Comparison of ENCODE assay signal across 9 cellular contexts in the genomic region with DNA sequence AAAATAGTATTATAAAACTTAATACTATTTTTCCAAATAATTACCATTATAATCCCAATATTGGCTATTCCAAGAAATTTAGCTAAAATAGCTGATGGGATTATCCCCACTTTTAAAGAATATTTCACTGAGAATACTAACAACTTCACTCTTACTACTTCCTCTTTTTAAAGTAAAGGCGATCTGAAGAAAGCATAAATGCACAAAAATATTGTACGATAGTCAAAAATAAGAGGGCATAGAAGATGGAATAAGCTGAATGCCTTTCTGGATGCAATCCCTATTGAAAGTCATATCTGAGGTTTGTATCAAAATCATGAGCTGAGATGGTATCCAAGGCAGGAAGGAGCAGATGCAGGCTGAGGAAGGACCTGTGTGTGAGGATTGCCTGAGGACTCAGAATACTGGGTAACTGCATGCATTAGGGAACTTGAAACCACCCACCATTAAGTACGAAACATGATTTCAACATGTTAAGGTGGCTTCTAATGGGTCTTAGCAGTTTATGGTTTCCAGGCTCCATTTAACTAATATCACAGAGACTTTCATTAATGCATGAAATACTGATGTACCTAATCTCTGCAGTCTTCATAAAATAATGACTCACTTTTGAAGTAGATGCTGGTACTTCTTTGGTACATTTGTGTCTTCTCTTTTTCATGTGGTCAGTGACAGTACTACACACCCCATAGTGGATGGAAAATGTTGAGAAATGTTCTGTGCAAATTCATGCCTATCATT. TPM values are rescaled to one million over a fixed set of nuclear protein-coding genes. Genes with fewer than 3 reads are reported as not detected.
A peak's percentile ranks its signal among the peaks of the same experiment; 100 is the strongest.
DNase-seq lines count a peak whose midpoint lies in the region; ATAC-seq and TF ChIP-seq lines count a peak whose summit lies in the region.
"Had no signal": no experiment of that assay in that cellular context is flagged by ENCODE, and none has a peak within 500 bp of the region (broad histone marks: within the 10 kb centered on the region; RNA-seq: fewer than 3 reads in every experiment).

No MANE protein-coding gene starts in this region.

- peak overlapping the region; percentile 51 for H3K4me2 ChIP-seq in Karpas-422 (ENCODE audit: low read depth, low read length, poor library complexity, severe bottlenecking)

- peak; percentile 54 for ATAC-seq in GM21717 (IDR thresholded peaks at IDR 0.05; ENCODE audit: unreplicated experiment)
- no peak for ATAC-seq in activated T-cell treated with anti-CD3 and anti-CD28 coated beads, Interleukin-2, amount 50 U/mL, for 4 hours

- no peaks in the 10 kb centered on the region for H3K9me2 ChIP-seq in Karpas-422 (replicated peaks; ENCODE audit: insufficient read depth, low read length)

- H4K20me1 ChIP-seq in Karpas-422 (ENCODE audit: insufficient read depth, low read depth, low read length) = no peaks in the 10 kb centered on the region

- H3K4me1 Mint-ChIP-seq in endodermal cell = peaks cover 11% of the 10 kb centered on the region
- peaks cover 48% of the 10 kb centered on the region for H3K4me1 Mint-ChIP-seq in activated T-cell treated with anti-CD3 and anti-CD28 coated beads, Interleukin-2, amount 50 U/mL, for 4 hours (ENCODE audit: low read depth)

- TF ChIP-seq POLR2A in suprapubic skin (IDR thresholded peaks at IDR 0.05) = no peak

- no peaks in the 10 kb centered on the region for H3K27me3 ChIP-seq in Karpas-422 (ENCODE audit: low read length)
- H3K27me3 ChIP-seq in endodermal cell (ENCODE audit: control insufficient read depth, insufficient read depth, low read length, poor library complexity, severe bottlenecking) = no peaks in the 10 kb centered on the region
- no peaks in the 10 kb centered on the region for H3K27me3 ChIP-seq in suprapubic skin

- H3K4me3 Mint-ChIP-seq in endodermal cell = no peak overlapping the region
- H3K4me3 Mint-ChIP-seq in activated T-cell treated with anti-CD3 and anti-CD28 coated beads, Interleukin-2, amount 50 U/mL, for 4 hours = no peak overlapping the region

- H3K4me3 ChIP-seq in Karpas-422 (ENCODE audit: low read length) (no peak overlapping the region), endodermal cell (ENCODE audit: low read length) (no peak overlapping the region), suprapubic skin (no peak overlapping the region)

- H3K79me2 ChIP-seq in Karpas-422 (ENCODE audit: low read length) = no peaks in the 10 kb centered on the region

- H3K36me3 ChIP-seq in Karpas-422 (ENCODE audit: insufficient read depth, low read length) = no peaks in the 10 kb centered on the region
- H3K36me3 ChIP-seq in endodermal cell (ENCODE audit: control insufficient read depth, insufficient read depth, low read length) = no peaks in the 10 kb centered on the region
- no peaks in the 10 kb centered on the region for H3K36me3 ChIP-seq in suprapubic skin

- H3K36me3 Mint-ChIP-seq in endodermal cell (ENCODE audit: low read depth) = no peaks in the 10 kb centered on the region
- no peaks in the 10 kb centered on the region for H3K36me3 Mint-ChIP-seq in activated T-cell treated with anti-CD3 and anti-CD28 coated beads, Interleukin-2, amount 50 U/mL, for 4 hours (ENCODE audit: insufficient read depth)

- DNase-seq in Karpas-422 (peak; percentile 45), endodermal cell (no peak), SK-N-DZ (ENCODE audit: low spot score) (no peak), suprapubic skin (ENCODE audit: low spot score in 2 of 2) (no peak), AG08396 (ENCODE audit: low spot score) (no peak)
- no peak for DNase-seq in activated T-cell treated with anti-CD3 and anti-CD28 coated beads, Interleukin-2, amount 50 U/mL, for 4 hours

- peak overlapping the region; percentile 35; the same call in 1 of the 2 replicates for H3K9ac ChIP-seq in Karpas-422 (ENCODE audit: low read length)
- H3K9ac ChIP-seq in endodermal cell (ENCODE audit: extremely low read depth, low read length, poor library complexity, severe bottlenecking) = no peak overlapping the region

- TF ChIP-seq CTCF in GM12873 (IDR thresholded peaks at IDR 0.05; ENCODE audit: insufficient read depth, low read depth, low read length, missing control alignments) = peak; percentile 46
- TF ChIP-seq CTCF in endodermal cell (conservative IDR thresholded peaks at IDR 0.05) = peak; percentile 60
- peak in 1 of 2 donors; percentile 8 for TF ChIP-seq CTCF in suprapubic skin (IDR thresholded peaks at IDR 0.05)

- peak overlapping the region; percentile 73 for H2AFZ ChIP-seq in Karpas-422 (ENCODE audit: low read length)

- no peaks in the 10 kb centered on the region for H3K9me3 Mint-ChIP-seq in endodermal cell
- H3K9me3 Mint-ChIP-seq in activated T-cell treated with anti-CD3 and anti-CD28 coated beads, Interleukin-2, amount 50 U/mL, for 4 hours = no peaks in the 10 kb centered on the region

- H3K9me3 ChIP-seq in Karpas-422 (ENCODE audit: low read length) (no peaks in the 10 kb centered on the region), endodermal cell (ENCODE audit: control insufficient read depth, low read length) (no peaks in the 10 kb centered on the region), suprapubic skin (no peaks in the 10 kb centered on the region)

- peaks cover 17% of the 10 kb centered on the region for H3K27me3 Mint-ChIP-seq in endodermal cell (ENCODE audit: insufficient read depth)
- no peaks in the 10 kb centered on the region for H3K27me3 Mint-ChIP-seq in activated T-cell treated with anti-CD3 and anti-CD28 coated beads, Interleukin-2, amount 50 U/mL, for 4 hours (ENCODE audit: low read depth)

- 88 to 94% methylated on average over 3 of the region's 3 CpGs for WGBS in endodermal cell (ENCODE audit: insufficient coverage in 1 of 2, insufficient read length in 1 of 2), 2 experiments
- 50% methylated on average over 3 of the region's 3 CpGs for WGBS in suprapubic skin

- no peak overlapping the region for H3K27ac Mint-ChIP-seq in endodermal cell

- 0 out of 2 replicates have a peak overlapping the region, but pooled peaks have one; percentile 18 for H3K27ac ChIP-seq in Karpas-422 (ENCODE audit: low read length)
- no peak overlapping the region for H3K27ac ChIP-seq in endodermal cell (ENCODE audit: low read depth, low read length)
- no peak overlapping the region for H3K27ac ChIP-seq in suprapubic skin

- TF ChIP-seq EP300 in suprapubic skin (IDR thresholded peaks at IDR 0.05) = no peak

- H3K4me1 ChIP-seq in Karpas-422 (ENCODE audit: low read length) (peaks cover 15% of the 10 kb centered on the region), endodermal cell (ENCODE audit: control insufficient read depth, insufficient read depth, low read length) (no peaks in the 10 kb centered on the region), suprapubic skin (peaks cover 8% of the 10 kb centered on the region)

RNA-seq across cellular contexts. Expression of a gene that starts 29.6 kb away (rescaled TPM):
- 0.22 and 3.5 TPM in 2 replicates for total RNA-seq in Karpas-422 (2014; rRNA removed; shearing (Covaris generic); ENCODE audit: low replicate concordance)
- total RNA-seq in endodermal cell (not detected), suprapubic skin (10 to 100 TPM in 2 of 4 donors, 1 to 10 TPM in 2; 5.3 to 20.8 (median 13.8) TPM)
- polyA plus RNA-seq in endodermal cell (2013, experiment 1 of 2) = 1.2 TPM
- 1.2 TPM for polyA plus RNA-seq in endodermal cell (2013, experiment 2 of 2)
- polyA plus RNA-seq in SK-N-DZ (2014; cell fraction: cytosol; rRNA removed) = not detected in 2 replicates
- polyA plus RNA-seq in SK-N-DZ (2014; cell fraction: nucleus; rRNA removed) = not detected in 2 replicates
- 10 to 100 TPM; 31.7 to 47.6 (median 34.4) TPM for total RNA-seq in activated T-cell treated with anti-CD3 and anti-CD28 coated beads, Interleukin-2, amount 50 U/mL, for 4 hours
- total RNA-seq: glomerular endothelial cell had no signal
